In genomic region chr11:69909561-69910518, GRCh38 we compare ENCODE assay signal across 11 cellular contexts.
A peak's percentile ranks its signal among the peaks of the same experiment; 100 is the strongest.
DNase-seq lines count a peak whose midpoint lies in the region; ATAC-seq and TF ChIP-seq lines count a peak whose summit lies in the region.
"Had no signal": no experiment of that assay in that cellular context is flagged by ENCODE, and none has a peak within 500 bp of the region (broad histone marks: within the 10 kb centered on the region; RNA-seq: fewer than 3 reads in every experiment).

No MANE protein-coding gene starts in this region.

- peaks cover 11% of the 10 kb centered on the region for H3K4me1 ChIP-seq in RWPE2 (ENCODE audit: insufficient read depth, poor library complexity, severe bottlenecking)
- H3K4me1 ChIP-seq: HAP-1 had no signal

- no peak overlapping the region for H3K27ac ChIP-seq in RWPE2 (ENCODE audit: poor library complexity, severe bottlenecking)

- in situ Hi-C loops in ACHN (cut with HindIII; ENCODE audit: low pct_ligation_motif_present, low pct_unique_long_range_greater_than_20kb, low sequenced_read_pairs): no loop called here

- DNase-seq in NCI-H82 (lab: John Stamatoyannopoulos, UW) (peak; percentile 32), NCI-H82 treated with DMSO at 0.1 percent for 48 hours (lab: John Stamatoyannopoulos, UW; ENCODE audit: unreplicated experiment) (no peak), RWPE2 (ENCODE audit: low spot score) (peak; percentile 42), germinal center (ENCODE audit: low spot score) (peak; percentile 33), SW480 (ENCODE audit: low spot score) (no peak), anterior cingulate cortex (lab: John Stamatoyannopoulos, UW) (no peak), ACHN (no peak)
- peak; percentile 43 for DNase-seq in stimulated activated CD8-positive, alpha-beta memory T cell treated with anti-CD3 and anti-CD28 coated beads, Interleukin-4, amount 100 ng/mL, for 48 hours
- DNase-seq: activated naive CD4-positive, alpha-beta T cell treated with Interleukin-2 at 50 U/mL for 16 hours; NCI-H774 had no signal

- H3K4me3 ChIP-seq in RWPE2 (ENCODE audit: severe bottlenecking): no peak overlapping the region
- H3K4me3 ChIP-seq: HAP-1 had no signal

- ATAC-seq in RWPE2 (ENCODE audit: low read depth): no peak

- no peaks in the 10 kb centered on the region for H3K36me3 ChIP-seq in RWPE2 (ENCODE audit: low read depth)
- H3K36me3 ChIP-seq: HAP-1 had no signal

- no peaks in the 10 kb centered on the region for H3K27me3 ChIP-seq in RWPE2 (ENCODE audit: insufficient read depth, poor library complexity, severe bottlenecking)

- TF ChIP-seq CTCF in RWPE2 (IDR thresholded peaks at IDR 0.05; ENCODE audit: poor library complexity, severe bottlenecking): peak; percentile 69

- no peaks in the 10 kb centered on the region for H3K9me3 ChIP-seq in RWPE2 (ENCODE audit: severe bottlenecking)
- H3K9me3 ChIP-seq: HAP-1 had no signal

Comparison
In these comparisons a context has a peak if more than half of its experiments do, and no peak if none do; other contexts are left out.
1. DNase-seq: peak in NCI-H82 (single experiment), RWPE2 (single experiment), germinal center (single experiment) and stimulated activated CD8-positive, alpha-beta memory T cell treated with anti-CD3 and anti-CD28 coated beads, Interleukin-4, amount 100 ng/mL, for 48 hours (single experiment); none in NCI-H82 treated with DMSO at 0.1 percent for 48 hours (single experiment), SW480 (single experiment), anterior cingulate cortex (0 of 58) and ACHN (single experiment).